In genomic region chr1:113248494-113248893, GRCh38 we compare ENCODE assay signal across 16 cellular contexts.
DNase-seq lines count a peak whose midpoint lies in the region; ATAC-seq and TF ChIP-seq lines count a peak whose summit lies in the region.
"Had no signal": no experiment of that assay in that cellular context is flagged by ENCODE, and none has a peak within 500 bp of the region (broad histone marks: within the 10 kb centered on the region; RNA-seq: fewer than 3 reads in every experiment).

No MANE protein-coding gene starts in this region.

- WGBS in body of pancreas, 2 donors, result 83 to 86% methylated on average over 5 of the region's 5 CpGs

- DNase-seq in body of pancreas (no peak), epithelial cell of prostate (ENCODE audit: low read depth, low spot score) (no peak), mucosa of descending colon (peak in 1 of 3 donors; percentile 49), NCI-H2029 (lab: John Stamatoyannopoulos, UW) (no peak)
- no peak for DNase-seq in activated CD4-positive, alpha-beta T cell treated with anti-CD3 and anti-CD28 coated beads, Interleukin-2, amount 10 ng/mL, durations not matched to agents 7 days and 5 days
- no peak for DNase-seq in stimulated activated naive CD4-positive, alpha-beta T cell treated with Interleukin-2 at 50 U/mL for 16 hours (lab: John Stamatoyannopoulos, UW)
- DNase-seq: BE2C; CD8-positive, alpha-beta T cell; COR-L47; DMS153; DMS79 treated with DMSO at 0.1 percent for 48 hours; EL; GOT3 had no signal

- no peak overlapping the region for H3K4me3 ChIP-seq in body of pancreas
- H3K4me3 ChIP-seq in mucosa of descending colon, result no peak overlapping the region
- H3K4me3 ChIP-seq: HAP-1 had no signal

- CTCF ChIA-PET in activated CD4-positive, alpha-beta T cell treated with anti-CD3 and anti-CD28 coated beads, Interleukin-2, amount 10 ng/mL, durations not matched to agents 7 days and 5 days (lab: Charles Lee), result no interaction called here

- no peak for TF ChIP-seq CTCF in body of pancreas (IDR thresholded peaks at IDR 0.05)
- TF ChIP-seq CTCF in mucosa of descending colon (IDR thresholded peaks at IDR 0.05), result no peak

- H3K36me3 Mint-ChIP-seq in activated CD4-positive, alpha-beta T cell treated with anti-CD3 and anti-CD28 coated beads, Interleukin-2, amount 10 ng/mL, durations not matched to agents 7 days and 5 days (ENCODE audit: low read depth), result no peaks in the 10 kb centered on the region
- H3K36me3 Mint-ChIP-seq: CD8-positive, alpha-beta T cell had no signal

- TF ChIP-seq POLR2A in body of pancreas (IDR thresholded peaks at IDR 0.05), result no peak

- H3K4me1 Mint-ChIP-seq in activated CD4-positive, alpha-beta T cell treated with anti-CD3 and anti-CD28 coated beads, Interleukin-2, amount 10 ng/mL, durations not matched to agents 7 days and 5 days, result no peaks in the 10 kb centered on the region

- H3K4me1 ChIP-seq in body of pancreas, result peaks cover 69% of the 10 kb centered on the region
- peaks cover 26% of the 10 kb centered on the region for H3K4me1 ChIP-seq in mucosa of descending colon (ENCODE audit: low read depth)
- H3K4me1 ChIP-seq: HAP-1 had no signal

- H3K27me3 ChIP-seq in body of pancreas, result no peaks in the 10 kb centered on the region
- H3K27me3 ChIP-seq: BE2C had no signal

- no peaks in the 10 kb centered on the region for H3K9me3 ChIP-seq in body of pancreas
- H3K9me3 ChIP-seq in mucosa of descending colon, result no peaks in the 10 kb centered on the region
- H3K9me3 ChIP-seq: BE2C, HAP-1 had no signal

- intact Hi-C loops in body of pancreas (cut with DNase I), result no loop called here
- intact Hi-C loops in mucosa of descending colon (cut with DNase I, micrococcal nuclease), result no loop called here

- no peak overlapping the region for H3K27ac Mint-ChIP-seq in activated CD4-positive, alpha-beta T cell treated with anti-CD3 and anti-CD28 coated beads, Interleukin-2, amount 10 ng/mL, durations not matched to agents 7 days and 5 days
- H3K27ac Mint-ChIP-seq: CD8-positive, alpha-beta T cell had no signal

- no peaks in the 10 kb centered on the region for H3K36me3 ChIP-seq in body of pancreas (replicated peaks in 1 of 2; ENCODE audit: insufficient read depth in 1 of 2, low read depth in 2 of 2)
- no peaks in the 10 kb centered on the region for H3K36me3 ChIP-seq in mucosa of descending colon (ENCODE audit: low read depth)
- H3K36me3 ChIP-seq: BE2C, HAP-1 had no signal

- ATAC-seq in body of pancreas, result no peak
- peak; percentile 50 for ATAC-seq in mucosa of descending colon
- no peak for ATAC-seq in GM19463 (IDR thresholded peaks at IDR 0.05; ENCODE audit: unreplicated experiment)
- ATAC-seq: CD8-positive, alpha-beta T cell; HepG2 had no signal

- H3K27ac ChIP-seq in body of pancreas (peak overlapping the region in 3 of 4 donors; percentile 65 to 70 (median 67)), epithelial cell of prostate (peak overlapping the region; percentile 64)

- H3K4me3 Mint-ChIP-seq in activated CD4-positive, alpha-beta T cell treated with anti-CD3 and anti-CD28 coated beads, Interleukin-2, amount 10 ng/mL, durations not matched to agents 7 days and 5 days, result no peak overlapping the region
- H3K4me3 Mint-ChIP-seq: CD8-positive, alpha-beta T cell had no signal

- H3K9me3 Mint-ChIP-seq in activated CD4-positive, alpha-beta T cell treated with anti-CD3 and anti-CD28 coated beads, Interleukin-2, amount 10 ng/mL, durations not matched to agents 7 days and 5 days, result no peaks in the 10 kb centered on the region
- H3K9me3 Mint-ChIP-seq: CD8-positive, alpha-beta T cell had no signal

- no peaks in the 10 kb centered on the region for H3K27me3 Mint-ChIP-seq in activated CD4-positive, alpha-beta T cell treated with anti-CD3 and anti-CD28 coated beads, Interleukin-2, amount 10 ng/mL, durations not matched to agents 7 days and 5 days

- POLR2A ChIA-PET in activated CD4-positive, alpha-beta T cell treated with anti-CD3 and anti-CD28 coated beads, Interleukin-2, amount 10 ng/mL, durations not matched to agents 7 days and 5 days (lab: Charles Lee), result no interaction called here
